In the genomic region with DNA sequence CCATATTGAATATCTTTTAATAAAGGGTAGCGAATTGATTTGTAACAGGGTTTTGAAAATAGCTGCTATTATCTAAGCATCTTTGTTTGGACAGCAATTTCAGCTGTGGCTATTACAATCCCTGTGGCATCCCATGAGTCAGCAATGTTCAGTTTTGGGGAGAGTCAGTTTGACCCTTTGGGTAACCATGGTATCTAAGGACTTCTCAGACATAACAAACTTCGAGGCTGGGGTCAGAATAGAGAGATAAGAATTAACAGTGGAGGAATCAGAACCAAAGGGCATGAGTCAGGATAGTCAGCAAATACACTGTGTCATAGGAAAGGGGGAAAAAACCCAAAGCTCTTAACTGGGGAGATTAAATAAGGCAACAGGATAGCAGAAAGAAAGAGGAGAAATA, we compare ENCODE assay signal across 1 cellular context.
A peak's percentile ranks its signal among the peaks of the same experiment; 100 is the strongest.
TF ChIP-seq lines count a peak whose summit lies in the region.

No MANE protein-coding gene starts in this region.

TF ChIP-seq in K562, 482 proteins besides CTCF, POLR2A, EP300 and RAD21 (continues in another document):
- TF ChIP-seq MAFK (IDR thresholded peaks at IDR 0.05; ENCODE audit: low read length) = peak; percentile 90
- peak; percentile 59 for TF ChIP-seq CBFA2T3 (IDR thresholded peaks at IDR 0.05)
- TF ChIP-seq MAFG (tag; conservative IDR thresholded peaks at IDR 0.05) = peak; percentile 97
- no peak for TF ChIP-seq POLR2G (IDR thresholded peaks at IDR 0.05; ENCODE audit: low read depth, low read length)
- no peak for TF ChIP-seq PKNOX1 (IDR thresholded peaks at IDR 0.05)
- TF ChIP-seq ZNF444 (CRISPR knock-in tag; IDR thresholded peaks at IDR 0.05) = no peak
- no peak for TF ChIP-seq CREBBP (IDR thresholded peaks at IDR 0.05; ENCODE audit: low read depth, low read length)
- TF ChIP-seq LCOR (CRISPR knock-in tag; IDR thresholded peaks at IDR 0.05) = peak; percentile 89; the same call in 1 of the 2 replicates
- TF ChIP-seq FOXM1 (IDR thresholded peaks at IDR 0.05; ENCODE audit: low read depth) = 0 out of 2 replicates have a peak, but pooled peaks have one; percentile 36
- no peak for TF ChIP-seq FOXM1 (CRISPR knock-in tag; IDR thresholded peaks at IDR 0.05; ENCODE audit: low read depth)
- TF ChIP-seq TEAD1 (CRISPR knock-in tag; IDR thresholded peaks at IDR 0.05) = peak in 1 of 2 experiments; percentile 73; a peak in 2 of 4 replicates
- TF ChIP-seq NFE2 (IDR thresholded peaks at IDR 0.05; ENCODE audit: low read depth) = peak; percentile 90
- TF ChIP-seq, protein P1, sequence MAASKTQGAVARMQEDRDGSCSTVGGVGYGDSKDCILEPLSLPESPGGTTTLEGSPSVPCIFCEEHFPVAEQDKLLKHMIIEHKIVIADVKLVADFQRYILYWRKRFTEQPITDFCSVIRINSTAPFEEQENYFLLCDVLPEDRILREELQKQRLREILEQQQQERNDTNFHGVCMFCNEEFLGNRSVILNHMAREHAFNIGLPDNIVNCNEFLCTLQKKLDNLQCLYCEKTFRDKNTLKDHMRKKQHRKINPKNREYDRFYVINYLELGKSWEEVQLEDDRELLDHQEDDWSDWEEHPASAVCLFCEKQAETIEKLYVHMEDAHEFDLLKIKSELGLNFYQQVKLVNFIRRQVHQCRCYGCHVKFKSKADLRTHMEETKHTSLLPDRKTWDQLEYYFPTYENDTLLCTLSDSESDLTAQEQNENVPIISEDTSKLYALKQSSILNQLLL (CRISPR knock-in tag; IDR thresholded peaks at IDR 0.05; ENCODE audit: borderline replicate concordance) = no peak
- no peak for TF ChIP-seq ZNF165 (CRISPR knock-in tag; IDR thresholded peaks at IDR 0.05; ENCODE audit: borderline replicate concordance)
- TF ChIP-seq ZC3H4 (CRISPR knock-in tag; IDR thresholded peaks at IDR 0.05; ENCODE audit: borderline replicate concordance) = no peak
- peak; percentile 68; the same call in 1 of the 2 replicates for TF ChIP-seq SMARCE1 (IDR thresholded peaks at IDR 0.05)
- TF ChIP-seq E2F3 (CRISPR knock-in tag; IDR thresholded peaks at IDR 0.05) = no peak
- peak; percentile 70; the same call in 1 of the 2 replicates for TF ChIP-seq MEF2D (tag; conservative IDR thresholded peaks at IDR 0.05; ENCODE audit: low read depth)
- TF ChIP-seq, protein P2, sequence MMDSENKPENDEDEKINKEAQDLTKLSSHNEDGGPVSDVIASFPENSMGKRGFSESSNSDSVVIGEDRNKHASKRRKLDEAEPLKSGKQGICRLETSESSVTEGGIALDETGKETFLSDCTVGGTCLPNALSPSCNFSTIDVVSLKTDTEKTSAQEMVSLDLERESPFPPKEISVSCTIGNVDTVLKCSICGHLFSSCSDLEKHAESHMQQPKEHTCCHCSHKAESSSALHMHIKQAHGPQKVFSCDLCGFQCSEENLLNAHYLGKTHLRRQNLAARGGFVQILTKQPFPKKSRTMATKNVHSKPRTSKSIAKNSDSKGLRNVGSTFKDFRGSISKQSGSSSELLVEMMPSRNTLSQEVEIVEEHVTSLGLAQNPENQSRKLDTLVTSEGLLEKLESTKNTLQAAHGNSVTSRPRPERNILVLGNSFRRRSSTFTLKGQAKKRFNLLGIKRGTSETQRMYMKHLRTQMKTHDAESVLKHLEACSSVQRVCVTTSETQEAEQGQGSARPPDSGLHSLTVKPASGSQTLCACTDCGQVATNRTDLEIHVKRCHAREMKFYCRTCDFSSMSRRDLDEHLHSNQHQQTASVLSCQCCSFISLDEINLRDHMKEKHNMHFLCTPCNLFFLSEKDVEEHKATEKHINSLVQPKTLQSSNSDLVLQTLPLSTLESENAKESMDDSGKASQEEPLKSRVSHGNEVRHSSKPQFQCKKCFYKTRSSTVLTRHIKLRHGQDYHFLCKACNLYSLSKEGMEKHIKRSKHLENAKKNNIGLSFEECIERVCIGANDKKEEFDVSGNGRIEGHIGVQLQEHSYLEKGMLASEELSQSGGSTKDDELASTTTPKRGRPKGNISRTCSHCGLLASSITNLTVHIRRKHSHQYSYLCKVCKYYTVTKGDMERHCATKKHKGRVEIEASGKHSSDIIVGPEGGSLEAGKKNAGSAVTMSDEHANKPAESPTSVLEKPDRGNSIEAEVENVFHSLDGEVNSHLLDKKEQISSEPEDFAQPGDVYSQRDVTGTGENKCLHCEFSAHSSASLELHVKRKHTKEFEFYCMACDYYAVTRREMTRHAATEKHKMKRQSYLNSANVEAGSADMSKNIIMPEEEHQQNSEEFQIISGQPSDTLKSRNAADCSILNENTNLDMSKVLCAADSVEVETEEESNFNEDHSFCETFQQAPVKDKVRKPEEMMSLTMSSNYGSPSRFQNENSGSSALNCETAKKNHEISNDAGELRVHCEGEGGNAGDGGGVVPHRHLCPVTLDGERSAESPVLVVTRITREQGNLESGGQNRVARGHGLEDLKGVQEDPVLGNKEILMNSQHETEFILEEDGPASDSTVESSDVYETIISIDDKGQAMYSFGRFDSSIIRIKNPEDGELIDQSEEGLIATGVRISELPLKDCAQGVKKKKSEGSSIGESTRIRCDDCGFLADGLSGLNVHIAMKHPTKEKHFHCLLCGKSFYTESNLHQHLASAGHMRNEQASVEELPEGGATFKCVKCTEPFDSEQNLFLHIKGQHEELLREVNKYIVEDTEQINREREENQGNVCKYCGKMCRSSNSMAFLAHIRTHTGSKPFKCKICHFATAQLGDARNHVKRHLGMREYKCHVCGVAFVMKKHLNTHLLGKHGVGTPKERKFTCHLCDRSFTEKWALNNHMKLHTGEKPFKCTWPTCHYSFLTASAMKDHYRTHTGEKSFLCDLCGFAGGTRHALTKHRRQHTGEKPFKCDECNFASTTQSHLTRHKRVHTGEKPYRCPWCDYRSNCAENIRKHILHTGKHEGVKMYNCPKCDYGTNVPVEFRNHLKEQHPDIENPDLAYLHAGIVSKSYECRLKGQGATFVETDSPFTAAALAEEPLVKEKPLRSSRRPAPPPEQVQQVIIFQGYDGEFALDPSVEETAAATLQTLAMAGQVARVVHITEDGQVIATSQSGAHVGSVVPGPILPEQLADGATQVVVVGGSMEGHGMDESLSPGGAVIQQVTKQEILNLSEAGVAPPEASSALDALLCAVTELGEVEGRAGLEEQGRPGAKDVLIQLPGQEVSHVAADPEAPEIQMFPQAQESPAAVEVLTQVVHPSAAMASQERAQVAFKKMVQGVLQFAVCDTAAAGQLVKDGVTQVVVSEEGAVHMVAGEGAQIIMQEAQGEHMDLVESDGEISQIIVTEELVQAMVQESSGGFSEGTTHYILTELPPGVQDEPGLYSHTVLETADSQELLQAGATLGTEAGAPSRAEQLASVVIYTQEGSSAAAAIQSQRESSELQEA (IDR thresholded peaks at IDR 0.05; ENCODE audit: low read depth) = no peak
- TF ChIP-seq NR2C1 (IDR thresholded peaks at IDR 0.05) = peak; percentile 64
- TF ChIP-seq NR2C1 (tag; IDR thresholded peaks at IDR 0.05) = peak; percentile 83
- peak; percentile 64; the same call in 1 of the 2 replicates for TF ChIP-seq NFE2L1 (tag; IDR thresholded peaks at IDR 0.05; ENCODE audit: borderline replicate concordance, low read depth)
- TF ChIP-seq, protein P3, sequence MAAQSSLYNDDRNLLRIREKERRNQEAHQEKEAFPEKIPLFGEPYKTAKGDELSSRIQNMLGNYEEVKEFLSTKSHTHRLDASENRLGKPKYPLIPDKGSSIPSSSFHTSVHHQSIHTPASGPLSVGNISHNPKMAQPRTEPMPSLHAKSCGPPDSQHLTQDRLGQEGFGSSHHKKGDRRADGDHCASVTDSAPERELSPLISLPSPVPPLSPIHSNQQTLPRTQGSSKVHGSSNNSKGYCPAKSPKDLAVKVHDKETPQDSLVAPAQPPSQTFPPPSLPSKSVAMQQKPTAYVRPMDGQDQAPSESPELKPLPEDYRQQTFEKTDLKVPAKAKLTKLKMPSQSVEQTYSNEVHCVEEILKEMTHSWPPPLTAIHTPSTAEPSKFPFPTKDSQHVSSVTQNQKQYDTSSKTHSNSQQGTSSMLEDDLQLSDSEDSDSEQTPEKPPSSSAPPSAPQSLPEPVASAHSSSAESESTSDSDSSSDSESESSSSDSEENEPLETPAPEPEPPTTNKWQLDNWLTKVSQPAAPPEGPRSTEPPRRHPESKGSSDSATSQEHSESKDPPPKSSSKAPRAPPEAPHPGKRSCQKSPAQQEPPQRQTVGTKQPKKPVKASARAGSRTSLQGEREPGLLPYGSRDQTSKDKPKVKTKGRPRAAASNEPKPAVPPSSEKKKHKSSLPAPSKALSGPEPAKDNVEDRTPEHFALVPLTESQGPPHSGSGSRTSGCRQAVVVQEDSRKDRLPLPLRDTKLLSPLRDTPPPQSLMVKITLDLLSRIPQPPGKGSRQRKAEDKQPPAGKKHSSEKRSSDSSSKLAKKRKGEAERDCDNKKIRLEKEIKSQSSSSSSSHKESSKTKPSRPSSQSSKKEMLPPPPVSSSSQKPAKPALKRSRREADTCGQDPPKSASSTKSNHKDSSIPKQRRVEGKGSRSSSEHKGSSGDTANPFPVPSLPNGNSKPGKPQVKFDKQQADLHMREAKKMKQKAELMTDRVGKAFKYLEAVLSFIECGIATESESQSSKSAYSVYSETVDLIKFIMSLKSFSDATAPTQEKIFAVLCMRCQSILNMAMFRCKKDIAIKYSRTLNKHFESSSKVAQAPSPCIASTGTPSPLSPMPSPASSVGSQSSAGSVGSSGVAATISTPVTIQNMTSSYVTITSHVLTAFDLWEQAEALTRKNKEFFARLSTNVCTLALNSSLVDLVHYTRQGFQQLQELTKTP (IDR thresholded peaks at IDR 0.05; ENCODE audit: low read depth in 1 of 2, partially characterized antibody in 2 of 2) = peak in 1 of 2 experiments; percentile 20
- TF ChIP-seq BRF1 (IDR thresholded peaks at IDR 0.05; ENCODE audit: borderline replicate concordance, extremely low read depth, insufficient read length) = no peak
- no peak for TF ChIP-seq PCBP1 (IDR thresholded peaks at IDR 0.05; ENCODE audit: low read depth, low read length, poor library complexity, severe bottlenecking)
- TF ChIP-seq, protein P4, sequence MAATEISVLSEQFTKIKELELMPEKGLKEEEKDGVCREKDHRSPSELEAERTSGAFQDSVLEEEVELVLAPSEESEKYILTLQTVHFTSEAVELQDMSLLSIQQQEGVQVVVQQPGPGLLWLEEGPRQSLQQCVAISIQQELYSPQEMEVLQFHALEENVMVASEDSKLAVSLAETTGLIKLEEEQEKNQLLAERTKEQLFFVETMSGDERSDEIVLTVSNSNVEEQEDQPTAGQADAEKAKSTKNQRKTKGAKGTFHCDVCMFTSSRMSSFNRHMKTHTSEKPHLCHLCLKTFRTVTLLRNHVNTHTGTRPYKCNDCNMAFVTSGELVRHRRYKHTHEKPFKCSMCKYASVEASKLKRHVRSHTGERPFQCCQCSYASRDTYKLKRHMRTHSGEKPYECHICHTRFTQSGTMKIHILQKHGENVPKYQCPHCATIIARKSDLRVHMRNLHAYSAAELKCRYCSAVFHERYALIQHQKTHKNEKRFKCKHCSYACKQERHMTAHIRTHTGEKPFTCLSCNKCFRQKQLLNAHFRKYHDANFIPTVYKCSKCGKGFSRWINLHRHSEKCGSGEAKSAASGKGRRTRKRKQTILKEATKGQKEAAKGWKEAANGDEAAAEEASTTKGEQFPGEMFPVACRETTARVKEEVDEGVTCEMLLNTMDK (IDR thresholded peaks at IDR 0.05; ENCODE audit: borderline replicate concordance, insufficient read depth, low read depth, low read length, poor library complexity, severe bottlenecking) = no peak
- peak; percentile 68; the same call in 1 of the 2 replicates for TF ChIP-seq SOX6 (IDR thresholded peaks at IDR 0.05)
- TF ChIP-seq TBP (optimal IDR thresholded peaks at IDR 0.05; ENCODE audit: low read depth, low read length) = no peak
- TF ChIP-seq TEAD4 (IDR thresholded peaks at IDR 0.05; ENCODE audit: low read length) = peak; percentile 44; the same call in 1 of the 2 replicates
- no peak for TF ChIP-seq TEAD4 (CRISPR knock-in tag; IDR thresholded peaks at IDR 0.05; ENCODE audit: borderline replicate concordance)
- TF ChIP-seq JUNB (CRISPR knock-in tag; conservative IDR thresholded peaks at IDR 0.05) = no peak
- TF ChIP-seq RFX1 (IDR thresholded peaks at IDR 0.05) = peak; percentile 79
- TF ChIP-seq JUN (IDR thresholded peaks at IDR 0.05; ENCODE audit: borderline replicate concordance, low read depth, low read length) = peak; percentile 53; the same call in 1 of the 2 replicates
- TF ChIP-seq JUN (CRISPR knock-in tag; IDR thresholded peaks at IDR 0.05; ENCODE audit: borderline replicate concordance) = no peak
- peak; percentile 8 for TF ChIP-seq MEIS2 (IDR thresholded peaks at IDR 0.05; ENCODE audit: partially characterized antibody)
- TF ChIP-seq ZNF316 (IDR thresholded peaks at IDR 0.05) = peak; percentile 93
- peak; percentile 96 for TF ChIP-seq FOXJ2 (tag; IDR thresholded peaks at IDR 0.05)
